In the genomic region with DNA sequence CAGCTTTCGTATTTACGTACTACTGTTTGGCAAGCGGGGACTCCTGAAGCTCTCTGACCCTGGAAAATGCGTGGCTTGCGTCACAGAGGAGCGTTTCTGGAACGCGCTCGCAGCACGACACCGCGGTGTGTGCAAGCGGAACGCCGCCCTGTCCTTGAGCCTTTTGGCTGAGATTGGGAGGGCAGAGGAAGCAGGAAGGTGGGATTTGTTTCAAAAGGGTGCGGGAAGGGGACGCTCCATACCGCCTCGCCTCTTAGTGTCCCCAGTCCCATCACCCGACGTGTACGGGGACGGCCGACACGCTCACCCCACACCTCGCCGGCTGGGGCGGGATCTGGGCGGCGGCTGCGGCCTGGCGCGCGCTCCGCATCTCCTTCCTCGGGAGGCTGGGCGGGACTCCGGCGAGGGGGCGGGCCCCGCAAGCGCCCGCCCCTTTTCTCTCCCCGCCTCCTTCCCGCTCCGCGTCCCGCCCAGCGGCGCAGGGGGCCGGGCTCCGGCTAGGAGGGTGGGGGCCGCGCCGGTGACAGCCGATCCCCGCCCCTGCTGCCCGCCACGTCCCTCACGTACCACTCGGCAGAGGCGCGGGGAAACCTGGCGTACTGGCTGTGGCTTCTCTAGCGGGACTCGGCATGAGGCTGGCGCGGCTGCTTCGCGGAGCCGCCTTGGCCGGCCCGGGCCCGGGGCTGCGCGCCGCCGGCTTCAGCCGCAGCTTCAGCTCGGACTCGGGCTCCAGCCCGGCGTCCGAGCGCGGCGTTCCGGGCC, we compare ENCODE assay signal across 8 cellular contexts. TPM values are rescaled to one million over a fixed set of nuclear protein-coding genes. Genes with fewer than 3 reads are reported as not detected.
DNase-seq lines count a peak whose midpoint lies in the region; ATAC-seq, FAIRE-seq and TF ChIP-seq lines count a peak whose summit lies in the region.

A gene (plus strand): TSS at position 569 of the 762 bp plus-strand sequence. CDS start 61 bp downstream, at position 630.

- no TSS peak for BruUV-seq in Caco-2 (replicated peaks; lab: Mats Ljungman, UMichigan)

- POLR2A ChIA-PET in Caco-2 (lab: Charles Lee) = interaction anchor here (0.5 to 1.1 kb wide), 2 partner anchors 71 to 125 kb away, joined by 5 read pairs; no protein-coding TSS in a partner anchor

- peak within 1 kb of the TSS; percentile 74 for H3K27ac ChIP-seq in endodermal cell (ENCODE audit: low read depth, low read length)

- H3K9me3 Mint-ChIP-seq in Caco-2 (ENCODE audit: unreplicated experiment) (no peaks in the 10 kb centered on the region), endodermal cell (peaks cover 32% of the 10 kb centered on the region), mesothelial cell of epicardium (no peaks in the 10 kb centered on the region)

- 1 to 11% methylated on average over 14 to 88 of the region's 88 CpGs for WGBS in endodermal cell (ENCODE audit: insufficient coverage in 1 of 2, insufficient read length in 1 of 2), 2 experiments

- H3K36me3 ChIP-seq in Caco-2 (ENCODE audit: control insufficient read depth, insufficient read depth, low read length) = no peaks in the 10 kb centered on the region; the same call in 1 of the 2 replicates
- peaks cover 3% of the 10 kb centered on the region for H3K36me3 ChIP-seq in NT2/D1 (ENCODE audit: insufficient read depth, insufficient read length, low read length)
- H3K36me3 ChIP-seq in endodermal cell (ENCODE audit: control insufficient read depth, insufficient read depth, low read length) = peaks cover 4% of the 10 kb centered on the region

- intact Hi-C loops in Caco-2 (cut with micrococcal nuclease; ENCODE audit: unreplicated experiment) = no loop called here

- CTCF ChIA-PET in Caco-2 (lab: Charles Lee) = interaction anchor here (0.6 kb wide), 1 partner anchor 1785 kb away, joined by 3 read pairs; no protein-coding TSS in a partner anchor

- no peaks in the 10 kb centered on the region for H3K27me3 Mint-ChIP-seq in Caco-2 (ENCODE audit: insufficient read depth, unreplicated experiment)
- H3K27me3 Mint-ChIP-seq in endodermal cell (ENCODE audit: insufficient read depth) = no peaks in the 10 kb centered on the region
- no peaks in the 10 kb centered on the region for H3K27me3 Mint-ChIP-seq in mesothelial cell of epicardium (ENCODE audit: low read depth)

- H3K27ac Mint-ChIP-seq in Caco-2 (ENCODE audit: unreplicated experiment) (peak within 1 kb of the TSS; percentile 90), endodermal cell (peak within 1 kb of the TSS; percentile 98), mesothelial cell of epicardium (peak within 1 kb of the TSS; percentile 91)

- ATAC-seq in GM21381 (IDR thresholded peaks at IDR 0.05; ENCODE audit: unreplicated experiment) = peak; percentile 86

- TF ChIP-seq CTCF in Caco-2 (IDR thresholded peaks at IDR 0.05; ENCODE audit: insufficient read depth in 1 of 2, low read depth in 1 of 2, low read length in 1 of 2, severe bottlenecking in 1 of 2, unreplicated experiment in 1 of 2) = no peak
- no peak for TF ChIP-seq CTCF in endodermal cell (conservative IDR thresholded peaks at IDR 0.05)
- no peak for TF ChIP-seq CTCF in mesothelial cell of epicardium (IDR thresholded peaks at IDR 0.05; ENCODE audit: unreplicated experiment)

- H3K4me3 Mint-ChIP-seq in Caco-2 (ENCODE audit: unreplicated experiment) (peak within 1 kb of the TSS; percentile 96), endodermal cell (peak within 1 kb of the TSS; percentile 81), mesothelial cell of epicardium (peak within 1 kb of the TSS; percentile 87)

- peak; percentile 13 for FAIRE-seq in HTR-8/SVneo (lab: Jason Lieb, UNC)

- H3K36me3 Mint-ChIP-seq in Caco-2 (ENCODE audit: insufficient read depth, unreplicated experiment) (peaks cover 15% of the 10 kb centered on the region), endodermal cell (ENCODE audit: low read depth) (peaks cover 29% of the 10 kb centered on the region), mesothelial cell of epicardium (no peaks in the 10 kb centered on the region)

- H3K27me3 ChIP-seq in Caco-2 (replicated peaks; ENCODE audit: control insufficient read depth, insufficient read depth, low read length) (no peaks in the 10 kb centered on the region), NT2/D1 (ENCODE audit: insufficient read depth, insufficient read length) (no peaks in the 10 kb centered on the region), endodermal cell (ENCODE audit: control insufficient read depth, insufficient read depth, low read length, poor library complexity, severe bottlenecking) (no peaks in the 10 kb centered on the region)

- DNase-seq in Caco-2 (peak; percentile 87 to 93), HTR-8/SVneo (ENCODE audit: insufficient read length, low spot score) (peak; percentile 85), NT2/D1 (ENCODE audit: low read depth, low spot score) (peak; percentile 80), endodermal cell (peak; percentile 94), mesothelial cell of epicardium (ENCODE audit: low spot score in 2 of 2, unreplicated experiment in 2 of 2) (peak; percentile 81 to 92)
- DNase-seq in activated CD8-positive, alpha-beta memory T cell treated with anti-CD3 and anti-CD28 coated beads, Interleukin-2, amount 50 U/mL, for 1 hour (ENCODE audit: extremely low read depth) = peak; percentile 70
- DNase-seq in stimulated activated CD8-positive, alpha-beta memory T cell treated with anti-CD3 and anti-CD28 coated beads, Interleukin-15, amount 100 ng/mL, for 48 hours (ENCODE audit: low read depth in 2 of 2) = peak; percentile 85 to 87

- H3K4me1 Mint-ChIP-seq in Caco-2 (ENCODE audit: low read depth, unreplicated experiment) = peaks cover 22% of the 10 kb centered on the region
- H3K4me1 Mint-ChIP-seq in endodermal cell = peaks cover 14% of the 10 kb centered on the region
- H3K4me1 Mint-ChIP-seq in mesothelial cell of epicardium = peaks cover 54% of the 10 kb centered on the region

- H3K9ac ChIP-seq in NT2/D1 (ENCODE audit: insufficient read length, low read depth) (peak within 1 kb of the TSS; percentile 97), endodermal cell (ENCODE audit: extremely low read depth, low read length, poor library complexity, severe bottlenecking) (peak within 1 kb of the TSS; percentile 70)

- H3K4me1 ChIP-seq in Caco-2 = peaks cover 7% of the 10 kb centered on the region; the same call in 1 of the 2 replicates
- H3K4me1 ChIP-seq in NT2/D1 (ENCODE audit: insufficient read depth, insufficient read length) = peaks cover 3% of the 10 kb centered on the region
- H3K4me1 ChIP-seq in endodermal cell (ENCODE audit: control insufficient read depth, insufficient read depth, low read length) = no peaks in the 10 kb centered on the region

- H3K4me3 ChIP-seq in Caco-2 (ENCODE audit: low read depth, low read length) = peak within 1 kb of the TSS; percentile 88
- H3K4me3 ChIP-seq in NT2/D1 (ENCODE audit: insufficient read length, low read depth) = peak within 1 kb of the TSS; percentile 82
- peak within 1 kb of the TSS; percentile 80 for H3K4me3 ChIP-seq in endodermal cell (ENCODE audit: low read length)

- H3K9me3 ChIP-seq in Caco-2 = no peaks in the 10 kb centered on the region
- H3K9me3 ChIP-seq in NT2/D1 (ENCODE audit: insufficient read depth, low read length) = peaks cover 9% of the 10 kb centered on the region; the same call in 1 of the 2 replicates
- H3K9me3 ChIP-seq in endodermal cell (ENCODE audit: control insufficient read depth, low read length) = peaks cover 36% of the 10 kb centered on the region

RNA-seq across cellular contexts. Expression of the gene that starts here (rescaled TPM):
- total RNA-seq in Caco-2 (2022) (10.7 and 11.0 TPM in 2 replicates), endodermal cell (10 to 100 TPM; 24.7 to 27.3 TPM), mesothelial cell of epicardium (42.3 to 48.0 TPM (median 46.2 TPM) in 3 replicates)
- polyA plus RNA-seq in endodermal cell (2013, experiment 1 of 2) = 29.9 TPM
- 27.3 TPM for polyA plus RNA-seq in endodermal cell (2013, experiment 2 of 2)

Comparison
In these comparisons a context has a peak if more than half of its experiments do, and no peak if none do; other contexts are left out.
1. Peak in every context shown above with its lines: DNase-seq, ATAC-seq, H3K4me3 ChIP-seq and H3K27ac ChIP-seq.